ENCODE assay signal across 8 cellular contexts in genomic region chr1:2237773-2238172, GRCh38. TPM values are rescaled to one million over a fixed set of nuclear protein-coding genes. Genes with fewer than 3 reads are reported as not detected.
DNase-seq lines count a peak whose midpoint lies in the region; ATAC-seq, FAIRE-seq and TF ChIP-seq lines count a peak whose summit lies in the region.

No MANE protein-coding gene starts in this region.

- CTCF ChIA-PET in activated CD8-positive, alpha-beta memory T cell treated with anti-CD3 and anti-CD28 coated beads, Interleukin-2, amount 10 ng/mL, durations not matched to agents 7 days and 5 days (lab: Charles Lee) = interaction anchor here (0.6 kb wide), 1 partner anchor 144 kb away, joined by 3 read pairs; no protein-coding TSS in a partner anchor

- intact Hi-C loops in ascending aorta (cut with DNase I) (loop anchor here (2.0 to 5.0 kb wide), 2 partner anchors 15 to 145 kb away; no protein-coding TSS in a partner anchor), kidney (cut with DNase I) (no loop called here)

- TF ChIP-seq EP300 in suprapubic skin (IDR thresholded peaks at IDR 0.05) = no peak

- no peak for ATAC-seq in activated CD8-positive, alpha-beta memory T cell treated with anti-CD3 and anti-CD28 coated beads, Interleukin-2, amount 10 ng/mL, durations not matched to agents 7 days and 5 days
- ATAC-seq in HG02840 (IDR thresholded peaks at IDR 0.05; ENCODE audit: low FRiP score, unreplicated experiment) = no peak
- ATAC-seq in GM21423 (IDR thresholded peaks at IDR 0.05; ENCODE audit: unreplicated experiment) = no peak

- H3K9me3 ChIP-seq in ascending aorta (no peaks in the 10 kb centered on the region), kidney (ENCODE audit: control insufficient read depth in 1 of 2, low read length in 2 of 2) (no peaks in the 10 kb centered on the region), suprapubic skin (no peaks in the 10 kb centered on the region)

- no peak overlapping the region for H3K4me3 Mint-ChIP-seq in activated CD8-positive, alpha-beta memory T cell treated with anti-CD3 and anti-CD28 coated beads, Interleukin-2, amount 10 ng/mL, durations not matched to agents 7 days and 5 days

- H3K27ac Mint-ChIP-seq in activated CD8-positive, alpha-beta memory T cell treated with anti-CD3 and anti-CD28 coated beads, Interleukin-2, amount 10 ng/mL, durations not matched to agents 7 days and 5 days = peak overlapping the region; percentile 9

- H3K36me3 ChIP-seq in ascending aorta (peaks cover 0 to 4% of the 10 kb centered on the region in 2 donors), kidney (ENCODE audit: control insufficient read depth in 1 of 2, insufficient read depth in 2 of 2, low read length in 2 of 2) (peaks cover 0 to 3% of the 10 kb centered on the region in 2 donors), suprapubic skin (no peaks in the 10 kb centered on the region)

- no peaks in the 10 kb centered on the region for H3K27me3 ChIP-seq in ascending aorta
- no peaks in the 10 kb centered on the region for H3K27me3 ChIP-seq in suprapubic skin

- TF ChIP-seq CTCF in ascending aorta (IDR thresholded peaks at IDR 0.05) (peak in 2 of 3 experiments; percentile 29 to 32), kidney (IDR thresholded peaks at IDR 0.05; ENCODE audit: borderline replicate concordance, extremely low read depth, insufficient read depth) (no peak), suprapubic skin (IDR thresholded peaks at IDR 0.05) (no peak)

- H3K36me3 Mint-ChIP-seq in activated CD8-positive, alpha-beta memory T cell treated with anti-CD3 and anti-CD28 coated beads, Interleukin-2, amount 10 ng/mL, durations not matched to agents 7 days and 5 days = peaks cover 11% of the 10 kb centered on the region

- no CpG with 5 or more reads among the region's 19 CpGs for WGBS in suprapubic skin

- H3K9me3 Mint-ChIP-seq in activated CD8-positive, alpha-beta memory T cell treated with anti-CD3 and anti-CD28 coated beads, Interleukin-2, amount 10 ng/mL, durations not matched to agents 7 days and 5 days (ENCODE audit: low read depth) = no peaks in the 10 kb centered on the region

- peak overlapping the region; percentile 34 to 78 for H3K4me3 ChIP-seq in ascending aorta
- no peak overlapping the region for H3K4me3 ChIP-seq in kidney (ENCODE audit: low read length in 2 of 2)
- H3K4me3 ChIP-seq in suprapubic skin = no peak overlapping the region

- peaks cover 76 to 94% of the 10 kb centered on the region in 2 donors for H3K4me1 ChIP-seq in ascending aorta
- H3K4me1 ChIP-seq in kidney (ENCODE audit: control insufficient read depth in 1 of 2, insufficient read depth in 1 of 2, low read depth in 1 of 2, low read length in 2 of 2) = peaks cover 62 to 73% of the 10 kb centered on the region in 2 donors
- peaks cover 100% of the 10 kb centered on the region for H3K4me1 ChIP-seq in suprapubic skin

- no peaks in the 10 kb centered on the region for H3K27me3 Mint-ChIP-seq in activated CD8-positive, alpha-beta memory T cell treated with anti-CD3 and anti-CD28 coated beads, Interleukin-2, amount 10 ng/mL, durations not matched to agents 7 days and 5 days

- no peak overlapping the region for H3K9ac ChIP-seq in kidney (ENCODE audit: low read length in 2 of 2)

- no peak for FAIRE-seq in kidney (lab: Jason Lieb, UNC)

- peak overlapping the region; percentile 85 to 93 for H3K27ac ChIP-seq in ascending aorta
- no peak overlapping the region for H3K27ac ChIP-seq in kidney (ENCODE audit: low read depth in 2 of 2, low read length in 2 of 2)
- H3K27ac ChIP-seq in suprapubic skin = peak overlapping the region; percentile 34

- no peak for TF ChIP-seq POLR2A in suprapubic skin (IDR thresholded peaks at IDR 0.05)

- peaks cover 66% of the 10 kb centered on the region for H3K4me1 Mint-ChIP-seq in activated CD8-positive, alpha-beta memory T cell treated with anti-CD3 and anti-CD28 coated beads, Interleukin-2, amount 10 ng/mL, durations not matched to agents 7 days and 5 days

- DNase-seq in activated CD8-positive, alpha-beta memory T cell treated with anti-CD3 and anti-CD28 coated beads, Interleukin-2, amount 10 ng/mL, durations not matched to agents 7 days and 5 days = no peak
- DNase-seq in activated CD8-positive, alpha-beta memory T cell treated with anti-CD3 and anti-CD28 coated beads for 24 hours = no peak
- DNase-seq in ascending aorta (ENCODE audit: low spot score in 2 of 2) (no peak), kidney (peak; percentile 78), suprapubic skin (ENCODE audit: low spot score in 2 of 2) (peak in 1 of 2 donors; percentile 66), globus pallidus (ENCODE audit: low spot score) (no peak)

RNA-seq across cellular contexts. Expression of gene SKI, which starts 9.7 kb away (rescaled TPM):
- 10 to 100 TPM; 35.0 to 42.9 TPM for total RNA-seq in activated CD8-positive, alpha-beta memory T cell treated with anti-CD3 and anti-CD28 coated beads, Interleukin-2, amount 10 ng/mL, durations not matched to agents 7 days and 5 days
- total RNA-seq in ascending aorta = 139 TPM
- 78.6 TPM for total RNA-seq in kidney
- 9.2 TPM for polyA plus RNA-seq in kidney (ENCODE audit: insufficient read depth, low read depth, low replicate concordance)
- 10 to 100 TPM; 51.8 to 91.2 (median 68.1) TPM for total RNA-seq in suprapubic skin

RNA-seq across cellular contexts. Expression of gene FAAP20, which starts 43.2 kb away (rescaled TPM):
- 10 to 100 TPM; 52.5 to 55.7 TPM for total RNA-seq in activated CD8-positive, alpha-beta memory T cell treated with anti-CD3 and anti-CD28 coated beads, Interleukin-2, amount 10 ng/mL, durations not matched to agents 7 days and 5 days
- total RNA-seq in ascending aorta (38.3 TPM), kidney (69.0 TPM), suprapubic skin (10 to 100 TPM; 18.6 to 47.3 (median 24.9) TPM)
- 109 TPM for polyA plus RNA-seq in kidney (ENCODE audit: insufficient read depth, low read depth, low replicate concordance)

Comparison
In these comparisons a context has a peak if more than half of its experiments do, and no peak if none do; other contexts are left out.
1. H3K27ac ChIP-seq: peak in ascending aorta (2 of 2) and suprapubic skin (single experiment); none in kidney (0 of 2).
2. H3K4me3 ChIP-seq: peak in ascending aorta (2 of 2); none in kidney (0 of 2) and suprapubic skin (single experiment).
3. CTCF ChIP-seq: peak in ascending aorta (2 of 3); none in kidney (single experiment) and suprapubic skin (0 of 2).